23 cellular contexts compared by ENCODE assay signal in the genomic region with DNA sequence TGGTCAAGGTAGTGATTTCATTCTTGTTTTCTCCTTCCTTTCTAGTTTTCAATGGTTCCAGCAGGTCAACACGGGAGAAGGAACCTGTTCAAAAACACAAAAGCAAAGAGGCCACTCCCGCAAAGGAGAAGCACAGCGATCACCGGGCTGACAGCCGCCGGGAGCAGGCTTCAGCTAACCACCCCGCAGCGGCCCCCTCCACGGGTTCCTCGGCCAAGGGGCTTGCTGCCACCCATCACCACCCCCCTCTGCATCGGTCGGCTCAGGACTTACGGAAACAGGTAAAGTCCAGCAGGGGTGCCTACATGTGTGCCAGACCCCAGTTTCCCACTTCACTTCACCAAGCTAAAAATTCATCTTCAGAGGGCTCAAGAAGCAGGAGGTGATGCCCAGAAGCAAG.
"Had no signal": no experiment of that assay in that cellular context is flagged by ENCODE, and none has a peak within 500 bp of the region (broad histone marks: within the 10 kb centered on the region; RNA-seq: fewer than 3 reads in every experiment).

No MANE protein-coding gene starts in this region.

- H3K4me2 ChIP-seq: smooth muscle cell had no signal

- H3K9me3 Mint-ChIP-seq: activated T-helper 2 cell treated with anti-CD3 and anti-CD28 coated beads, Interferon-gamma antibody, Interleukin-2, Interleukin-4, amounts not matched to agents 10 μg/mL and 5 μg/mL and 100 μg/mL, durations not matched to agents 14 hours and 24 hours and 36 hours; naive B cell; neural crest cell; stimulated activated naive CD8-positive, alpha-beta T cell treated with anti-CD3 and anti-CD28 coated beads, Interleukin-15, amount 100 ng/mL, for 72 hours had no signal

- H3K27ac ChIP-seq: body of pancreas, cardiac muscle cell, foreskin keratinocyte, sigmoid colon, suprapubic skin, tibial nerve, VCaP had no signal

- H3K4me3 Mint-ChIP-seq: naive B cell; neural crest cell; stimulated activated naive CD8-positive, alpha-beta T cell treated with anti-CD3 and anti-CD28 coated beads, Interleukin-15, amount 100 ng/mL, for 72 hours had no signal

- H3K27ac Mint-ChIP-seq: activated T-helper 2 cell treated with anti-CD3 and anti-CD28 coated beads, Interferon-gamma antibody, Interleukin-2, Interleukin-4, amounts not matched to agents 10 μg/mL and 5 μg/mL and 100 μg/mL, durations not matched to agents 14 hours and 24 hours and 36 hours had no signal

- H3K27me3 Mint-ChIP-seq: naive B cell; stimulated activated naive CD8-positive, alpha-beta T cell treated with anti-CD3 and anti-CD28 coated beads, Interleukin-15, amount 100 ng/mL, for 72 hours had no signal

- DNase-seq: activated CD4-positive, alpha-beta T cell treated with anti-CD3 and anti-CD28 coated beads, Interleukin-2, amount 50 U/mL, for 48 hours; activated CD4-positive, CD25-positive, alpha-beta regulatory T cell treated with anti-CD3 and anti-CD28 coated beads, Interleukin-2, amount 50 U/mL, for 72 hours; activated naive CD4-positive, alpha-beta T cell; activated T-cell treated with anti-CD3 and anti-CD28 coated beads, Interleukin-2, amount 50 U/mL, for 1 hour; anterior cingulate cortex; body of pancreas; dermis blood vessel endothelial cell; effector CD8-positive, alpha-beta T cell; foreskin keratinocyte; naive B cell; retina; sigmoid colon; stimulated activated CD4-positive, alpha-beta T cell treated with anti-CD3 and anti-CD28 coated beads, Interleukin-15, amount 100 ng/mL, for 24 hours; stimulated activated naive CD8-positive, alpha-beta T cell treated with anti-CD3 and anti-CD28 coated beads, Interleukin-15, amount 100 ng/mL, for 72 hours; SW 1271 had no signal

- H3K27me3 ChIP-seq: body of pancreas, cardiac muscle cell, foreskin keratinocyte, sigmoid colon, suprapubic skin, tibial nerve had no signal

- ATAC-seq: body of pancreas; foreskin keratinocyte; left lobe of liver; stimulated activated naive CD8-positive, alpha-beta T cell treated with anti-CD3 and anti-CD28 coated beads, Interleukin-15, amount 100 ng/mL, for 72 hours had no signal

- H3K9me3 ChIP-seq: body of pancreas, sigmoid colon, suprapubic skin, tibial nerve had no signal

- H3K4me1 ChIP-seq: body of pancreas had no signal
